26 cellular contexts compared by ENCODE assay signal in genomic region chr9:10112798-10113197, GRCh38.
"Had no signal": no experiment of that assay in that cellular context is flagged by ENCODE, and none has a peak within 500 bp of the region (broad histone marks: within the 10 kb centered on the region; RNA-seq: fewer than 3 reads in every experiment).

No MANE protein-coding gene starts in this region.

- DNase-seq: activated CD4-positive, alpha-beta memory T cell treated with anti-CD3 and anti-CD28 coated beads, Interleukin-2, amount 10 ng/mL, durations not matched to agents 7 days and 5 days; activated CD4-positive, alpha-beta T cell treated with anti-CD3 and anti-CD28 coated beads, Interleukin-2, amount 10 ng/mL, durations not matched to agents 24 days and 14 days; activated CD4-positive, CD25-positive, alpha-beta regulatory T cell treated with anti-CD3 and anti-CD28 coated beads, Interleukin-2, amount 50 U/mL, for 72 hours; activated CD8-positive, alpha-beta memory T cell treated with anti-CD3 and anti-CD28 coated beads, Interleukin-2, amount 50 U/mL, for 48 hours; activated naive CD8-positive, alpha-beta T cell treated with anti-CD3 and anti-CD28 coated beads, Interleukin-2, amount 50 U/mL, for 24 hours; activated T-cell treated with anti-CD3 and anti-CD28 coated beads, Interleukin-2, amount 50 U/mL, for 4 hours; cerebellar nuclear complex; colonic mucosa; effector CD8-positive, alpha-beta T cell; foreskin fibroblast; head of caudate nucleus; kidney glomerular epithelial cell; left lung; mammary epithelial cell; stimulated activated CD4-positive, alpha-beta T cell treated with anti-CD3 and anti-CD28 coated beads, Interleukin-12 subunit alpha, Interleukin-12 subunit beta, amount 100 ng/mL, for 4 hours; stimulated activated CD4-positive, alpha-beta T cell treated with anti-CD3 and anti-CD28 coated beads, Interleukin-4, amount 100 ng/mL, for 4 hours; stimulated activated naive B cell treated with anti-CD40 and anti-IgM and Interleukin-4, amounts not matched to agents 10 μg/mL and 1 μg/mL and 100 μg/mL, for 72 hours; stomach; T-helper 17 cell; T1000; thyroid gland; upper lobe of left lung had no signal

- H3K27me3 ChIP-seq: breast epithelium, colonic mucosa, left lung, stomach, thyroid gland, upper lobe of left lung had no signal

- H3K4me3 ChIP-seq: breast epithelium, colonic mucosa, left lung, skin epidermis, stomach, thyroid gland, upper lobe of left lung had no signal

- H3K36me3 ChIP-seq: breast epithelium, colonic mucosa, left lung, stomach, thyroid gland, upper lobe of left lung had no signal

- ATAC-seq: activated naive CD8-positive, alpha-beta T cell treated with anti-CD3 and anti-CD28 coated beads, Interleukin-2, amount 50 U/mL, for 24 hours; activated T-cell treated with anti-CD3 and anti-CD28 coated beads, Interleukin-2, amount 50 U/mL, for 4 hours; left lung; sciatic nerve; stimulated activated naive B cell treated with anti-CD40 and anti-IgM and Interleukin-4, amounts not matched to agents 10 μg/mL and 1 μg/mL and 100 μg/mL, for 72 hours; T-helper 17 cell had no signal

- FAIRE-seq: endometrium had no signal

- H3K27ac ChIP-seq: breast epithelium, colonic mucosa, left lung, skin epidermis, stomach, thyroid gland, upper lobe of left lung had no signal

- H3K9me3 ChIP-seq: breast epithelium, colonic mucosa, stomach, thyroid gland, upper lobe of left lung had no signal

- H3K4me1 ChIP-seq: breast epithelium, colonic mucosa, left lung, thyroid gland, upper lobe of left lung had no signal
